In genomic region chr1:14600405-14601150, GRCh38 we compare ENCODE assay signal across 19 cellular contexts. TPM values are rescaled to one million over a fixed set of nuclear protein-coding genes. Genes with fewer than 3 reads are reported as not detected.
DNase-seq lines count a peak whose midpoint lies in the region; ATAC-seq, FAIRE-seq and TF ChIP-seq lines count a peak whose summit lies in the region.
"Had no signal": no experiment of that assay in that cellular context is flagged by ENCODE, and none has a peak within 500 bp of the region (broad histone marks: within the 10 kb centered on the region; RNA-seq: fewer than 3 reads in every experiment).

No MANE protein-coding gene starts in this region.

- no peak for TF ChIP-seq CTCF in astrocyte (IDR thresholded peaks at IDR 0.05; ENCODE audit: insufficient read depth, low read depth, low read length)
- no peak for TF ChIP-seq CTCF in progenitor cell of endocrine pancreas (IDR thresholded peaks at IDR 0.05; ENCODE audit: unreplicated experiment)

- no peaks in the 10 kb centered on the region for H4K20me1 ChIP-seq in astrocyte (ENCODE audit: insufficient read depth, low read length)

- no peaks in the 10 kb centered on the region for H3K36me3 Mint-ChIP-seq in astrocyte (ENCODE audit: low read depth, unreplicated experiment)
- no peaks in the 10 kb centered on the region for H3K36me3 Mint-ChIP-seq in progenitor cell of endocrine pancreas (ENCODE audit: insufficient read depth)
- H3K36me3 Mint-ChIP-seq in activated T-cell treated with anti-CD3 and anti-CD28 coated beads, Interleukin-2, amount 50 U/mL, for 24 hours (ENCODE audit: low read depth), result no peaks in the 10 kb centered on the region
- no peaks in the 10 kb centered on the region for H3K36me3 Mint-ChIP-seq in CD4-positive, alpha-beta memory T cell
- H3K36me3 Mint-ChIP-seq: immature natural killer cell had no signal

- DNase-seq in astrocyte (ENCODE audit: low read depth) (no peak), progenitor cell of endocrine pancreas (ENCODE audit: low spot score, unreplicated experiment) (no peak)
- DNase-seq in activated T-cell treated with anti-CD3 and anti-CD28 coated beads, Interleukin-2, amount 50 U/mL, for 24 hours, result no peak
- no peak for DNase-seq in CD4-positive, alpha-beta memory T cell
- DNase-seq: activated CD4-positive, alpha-beta T cell treated with anti-CD3 and anti-CD28 coated beads for 1 hour; activated CD8-positive, alpha-beta memory T cell treated with anti-CD3 and anti-CD28 coated beads, Interleukin-2, amount 50 U/mL, for 48 hours; activated naive CD4-positive, alpha-beta T cell treated with anti-CD3 and anti-CD28 coated beads for 36 hours; foreskin keratinocyte; immature natural killer cell; NCI-H1694 treated with DMSO at 0.1 percent for 48 hours; NCI-H774; pancreas; T-helper 17 cell had no signal

- peak overlapping the region; percentile 10 for H3K4me3 Mint-ChIP-seq in astrocyte (ENCODE audit: unreplicated experiment)
- H3K4me3 Mint-ChIP-seq in progenitor cell of endocrine pancreas (ENCODE audit: low read depth), result peak overlapping the region; percentile 84
- H3K4me3 Mint-ChIP-seq in activated T-cell treated with anti-CD3 and anti-CD28 coated beads, Interleukin-2, amount 50 U/mL, for 24 hours, result no peak overlapping the region
- H3K4me3 Mint-ChIP-seq in CD4-positive, alpha-beta memory T cell, result no peak overlapping the region
- H3K4me3 Mint-ChIP-seq: activated naive CD4-positive, alpha-beta T cell treated with anti-CD3 and anti-CD28 coated beads for 36 hours; immature natural killer cell; T-helper 17 cell had no signal

- H3K9me3 Mint-ChIP-seq in astrocyte (ENCODE audit: unreplicated experiment) (no peaks in the 10 kb centered on the region), progenitor cell of endocrine pancreas (ENCODE audit: low read depth) (no peaks in the 10 kb centered on the region)
- H3K9me3 Mint-ChIP-seq in activated T-cell treated with anti-CD3 and anti-CD28 coated beads, Interleukin-2, amount 50 U/mL, for 24 hours, result no peaks in the 10 kb centered on the region
- peaks cover 0 to 2% (median 0%) of the 10 kb centered on the region in 8 donors for H3K9me3 Mint-ChIP-seq in CD4-positive, alpha-beta memory T cell
- H3K9me3 Mint-ChIP-seq: activated naive CD4-positive, alpha-beta T cell treated with anti-CD3 and anti-CD28 coated beads for 36 hours; immature natural killer cell had no signal

- intact Hi-C loops in CD4-positive, alpha-beta memory T cell (cut with micrococcal nuclease), result no loop called here

- H3K27me3 ChIP-seq in astrocyte (ENCODE audit: insufficient read depth, low read length) (peaks cover 42% of the 10 kb centered on the region), iPS-18a (ENCODE audit: control insufficient read depth, insufficient read depth, low read length) (peaks cover 48% of the 10 kb centered on the region)
- peaks cover 17% of the 10 kb centered on the region for H3K27me3 ChIP-seq in CD4-positive, alpha-beta memory T cell (ENCODE audit: insufficient read depth, low read length)

- no peak for FAIRE-seq in astrocyte (lab: Jason Lieb, UNC)
- FAIRE-seq: pancreas had no signal

- H3K27ac ChIP-seq in astrocyte (ENCODE audit: low read depth, low read length), result no peak overlapping the region
- H3K27ac ChIP-seq in iPS-18a (ENCODE audit: low read length), result no peak overlapping the region
- no peak overlapping the region for H3K27ac ChIP-seq in CD4-positive, alpha-beta memory T cell (ENCODE audit: low read depth, low read length)
- H3K27ac ChIP-seq: BLaER1 treated with 17β-estradiol and CSF1 and Interleukin-3, amounts not matched to agents 10 nM and 100 nM; breast epithelium; foreskin keratinocyte; HL-60; pancreas had no signal

- no peak overlapping the region for H2AFZ ChIP-seq in astrocyte (ENCODE audit: low read depth, low read length)

- H3K36me3 ChIP-seq in astrocyte (ENCODE audit: insufficient read depth, low read length), result no peaks in the 10 kb centered on the region
- no peaks in the 10 kb centered on the region for H3K36me3 ChIP-seq in iPS-18a (ENCODE audit: control insufficient read depth, low read depth, low read length)
- no peaks in the 10 kb centered on the region for H3K36me3 ChIP-seq in CD4-positive, alpha-beta memory T cell (ENCODE audit: insufficient read depth, low read length)
- H3K36me3 ChIP-seq: BLaER1 treated with 17β-estradiol and CSF1 and Interleukin-3, amounts not matched to agents 10 nM and 100 nM; breast epithelium; pancreas had no signal

- H3K27ac Mint-ChIP-seq in astrocyte (ENCODE audit: unreplicated experiment), result no peak overlapping the region
- H3K27ac Mint-ChIP-seq in progenitor cell of endocrine pancreas, result no peak overlapping the region
- H3K27ac Mint-ChIP-seq in activated T-cell treated with anti-CD3 and anti-CD28 coated beads, Interleukin-2, amount 50 U/mL, for 24 hours, result no peak overlapping the region
- no peak overlapping the region for H3K27ac Mint-ChIP-seq in CD4-positive, alpha-beta memory T cell
- H3K27ac Mint-ChIP-seq: activated naive CD4-positive, alpha-beta T cell treated with anti-CD3 and anti-CD28 coated beads for 36 hours; immature natural killer cell; T-helper 17 cell had no signal

- no peak overlapping the region for H3K9ac ChIP-seq in astrocyte (ENCODE audit: low read length)
- no peak overlapping the region for H3K9ac ChIP-seq in iPS-18a (ENCODE audit: low read length)
- H3K9ac ChIP-seq: BLaER1 treated with 17β-estradiol and CSF1 and Interleukin-3, amounts not matched to agents 10 nM and 100 nM had no signal

- peak; percentile 20 for ATAC-seq in HG02610 (IDR thresholded peaks at IDR 0.05; ENCODE audit: unreplicated experiment)
- ATAC-seq in GM21717 (IDR thresholded peaks at IDR 0.05; ENCODE audit: unreplicated experiment), result no peak
- ATAC-seq: foreskin keratinocyte, pancreas, T-helper 17 cell had no signal

- CTCF ChIA-PET in CD4-positive, alpha-beta memory T cell (lab: Charles Lee; ENCODE audit: partially characterized antibody), result interaction anchor here (0.6 kb wide), 1 partner anchor 8 kb away, joined by 4 read pairs; no protein-coding TSS in a partner anchor

- H3K9me3 ChIP-seq in astrocyte (ENCODE audit: insufficient read depth, low read depth, low read length), result no peaks in the 10 kb centered on the region
- H3K9me3 ChIP-seq in iPS-18a (ENCODE audit: control insufficient read depth, low read depth, low read length), result no peaks in the 10 kb centered on the region
- no peaks in the 10 kb centered on the region for H3K9me3 ChIP-seq in CD4-positive, alpha-beta memory T cell (ENCODE audit: control insufficient read depth in 1 of 2, low read length in 2 of 2)
- H3K9me3 ChIP-seq: BLaER1 treated with 17β-estradiol and CSF1 and Interleukin-3, amounts not matched to agents 10 nM and 100 nM; breast epithelium; pancreas had no signal

- POLR2A ChIA-PET in CD4-positive, alpha-beta memory T cell (lab: Charles Lee; ENCODE audit: partially characterized antibody), result no interaction called here

- H3K4me1 ChIP-seq in astrocyte (ENCODE audit: insufficient read depth, low read length) (peaks cover 5% of the 10 kb centered on the region), iPS-18a (ENCODE audit: control insufficient read depth, low read depth, low read length) (peaks cover 49% of the 10 kb centered on the region)
- no peaks in the 10 kb centered on the region for H3K4me1 ChIP-seq in CD4-positive, alpha-beta memory T cell (ENCODE audit: insufficient read depth, low read length)
- H3K4me1 ChIP-seq: foreskin keratinocyte, pancreas had no signal

- H3K27me3 Mint-ChIP-seq in astrocyte (ENCODE audit: low read depth, unreplicated experiment), result peaks cover 58% of the 10 kb centered on the region
- H3K27me3 Mint-ChIP-seq in progenitor cell of endocrine pancreas, result peaks cover 26% of the 10 kb centered on the region
- peaks cover 80% of the 10 kb centered on the region for H3K27me3 Mint-ChIP-seq in activated T-cell treated with anti-CD3 and anti-CD28 coated beads, Interleukin-2, amount 50 U/mL, for 24 hours
- H3K27me3 Mint-ChIP-seq in CD4-positive, alpha-beta memory T cell, result peaks cover 36 to 47% of the 10 kb centered on the region in 2 donors

- peak overlapping the region; percentile 43 for H3K4me2 ChIP-seq in astrocyte (ENCODE audit: low read length)

- H3K4me3 ChIP-seq in astrocyte (ENCODE audit: insufficient read depth, low read depth, low read length), result no peak overlapping the region
- peak overlapping the region; percentile 79 for H3K4me3 ChIP-seq in iPS-18a (ENCODE audit: low read length)
- no peak overlapping the region for H3K4me3 ChIP-seq in CD4-positive, alpha-beta memory T cell (ENCODE audit: low read length in 2 of 2)

- H3K4me1 Mint-ChIP-seq in astrocyte (ENCODE audit: low read depth, unreplicated experiment) (peaks cover 9% of the 10 kb centered on the region), progenitor cell of endocrine pancreas (ENCODE audit: low read depth) (peaks cover 29% of the 10 kb centered on the region)
- H3K4me1 Mint-ChIP-seq in activated T-cell treated with anti-CD3 and anti-CD28 coated beads, Interleukin-2, amount 50 U/mL, for 24 hours (ENCODE audit: low read depth), result peaks cover 10% of the 10 kb centered on the region
- H3K4me1 Mint-ChIP-seq in CD4-positive, alpha-beta memory T cell, result peaks cover 0 to 5% (median 0%) of the 10 kb centered on the region in 4 donors
- H3K4me1 Mint-ChIP-seq: immature natural killer cell, T-helper 17 cell had no signal

- H3K79me2 ChIP-seq in astrocyte (ENCODE audit: insufficient read depth, low read length), result peaks cover 2% of the 10 kb centered on the region

RNA-seq across cellular contexts. Expression of gene KAZN, which starts 2.1 kb away (rescaled TPM):
- 7.8 and 9.4 TPM in 2 replicates for total RNA-seq in astrocyte
- 12.9 and 14.6 TPM in 2 replicates for total RNA-seq in progenitor cell of endocrine pancreas
- under 1 TPM in 1 of 2 experiments, not detected in 1; 0.47 TPM for total RNA-seq in CD4-positive, alpha-beta memory T cell
- polyA plus RNA-seq in CD4-positive, alpha-beta memory T cell, result under 1 TPM in 1 of 2 donors, not detected in 1; 0.08 TPM

Comparison
In these comparisons a context has a peak if more than half of its experiments do, and no peak if none do; other contexts are left out.
1. H3K4me3 Mint-ChIP-seq: peak in astrocyte (single experiment) and progenitor cell of endocrine pancreas (single experiment); none in activated T-cell treated with anti-CD3 and anti-CD28 coated beads, Interleukin-2, amount 50 U/mL, for 24 hours (single experiment) and CD4-positive, alpha-beta memory T cell (0 of 8).